In genomic region chr16:79635488-79635887, GRCh38 we compare ENCODE assay signal across 9 cellular contexts. TPM values are rescaled to one million over a fixed set of nuclear protein-coding genes. Genes with fewer than 3 reads are reported as not detected.
"Had no signal": no experiment of that assay in that cellular context is flagged by ENCODE, and none has a peak within 500 bp of the region (broad histone marks: within the 10 kb centered on the region; RNA-seq: fewer than 3 reads in every experiment).

No MANE protein-coding gene starts in this region.

- ATAC-seq: HCT116, HepG2 had no signal

- FAIRE-seq: HepG2 had no signal

- H3K4me3 ChIP-seq: GM23248, HAP-1 had no signal

- DNase-seq: GM23248, GOT3, H7, HFFc6, KBM-7 had no signal

- H3K36me3 ChIP-seq: HAP-1 had no signal

RNA-seq across cellular contexts. Expression of gene MAF, which starts 35.0 kb away (rescaled TPM):
- total RNA-seq: HFFc6, HT1080 had no signal
